Comparison of ENCODE assay signal across 20 cellular contexts in the genomic region with DNA sequence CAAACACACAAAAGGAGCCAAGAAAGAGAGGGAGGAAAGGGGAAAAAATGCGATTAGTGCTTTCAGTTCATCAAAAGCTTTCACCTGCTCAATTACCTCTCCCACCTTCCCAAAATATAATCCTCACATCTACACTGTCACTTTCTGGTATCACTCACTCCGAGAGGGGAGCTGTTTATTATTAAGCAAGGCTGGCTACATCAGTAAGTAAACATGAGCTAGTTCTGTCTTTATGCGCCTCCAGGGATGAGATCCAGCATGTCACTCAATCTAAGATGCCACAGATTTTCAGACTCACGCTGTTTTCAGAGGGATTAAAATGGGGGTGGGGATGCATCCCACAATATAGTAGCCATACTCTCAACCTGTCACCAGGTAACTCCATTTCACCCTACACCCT. TPM values are rescaled to one million over a fixed set of nuclear protein-coding genes. Genes with fewer than 3 reads are reported as not detected.
A peak's percentile ranks its signal among the peaks of the same experiment; 100 is the strongest.
DNase-seq lines count a peak whose midpoint lies in the region; ATAC-seq and TF ChIP-seq lines count a peak whose summit lies in the region.
"Had no signal": no experiment of that assay in that cellular context is flagged by ENCODE, and none has a peak within 500 bp of the region (broad histone marks: within the 10 kb centered on the region; RNA-seq: fewer than 3 reads in every experiment).

No MANE protein-coding gene starts in this region.

- H2BK20ac ChIP-seq in IMR-90 (ENCODE audit: low read depth, low read length), result peak overlapping the region; percentile 91

- peak overlapping the region; percentile 6 for H3K23ac ChIP-seq in IMR-90 (ENCODE audit: low read depth, low read length)

- H3K9me3 Mint-ChIP-seq in glutamatergic neuron (ENCODE audit: unreplicated experiment), result peaks cover 10% of the 10 kb centered on the region
- no peaks in the 10 kb centered on the region for H3K9me3 Mint-ChIP-seq in nephron
- H3K9me3 Mint-ChIP-seq: CD4-positive, alpha-beta T cell had no signal

- no peak overlapping the region for H3K9ac ChIP-seq in IMR-90 (ENCODE audit: low read depth, low read length)

- peak overlapping the region; percentile 66; the same call in 2 of the 3 replicates for H2BK15ac ChIP-seq in IMR-90 (ENCODE audit: low read depth, low read length)

- H3K18ac ChIP-seq in IMR-90 (ENCODE audit: low read depth, low read length), result peak overlapping the region; percentile 39

- H3K27ac ChIP-seq in IMR-90 (ENCODE audit: insufficient read depth, low read length) (peak overlapping the region; percentile 3; the same call in 1 of the 2 replicates), adrenal gland (peak overlapping the region in 1 of 5 donors; percentile 18)

- peaks cover 54% of the 10 kb centered on the region for H3K4me1 Mint-ChIP-seq in glutamatergic neuron (ENCODE audit: low read depth, unreplicated experiment)
- peaks cover 42% of the 10 kb centered on the region for H3K4me1 Mint-ChIP-seq in nephron

- H3K9me1 ChIP-seq in IMR-90 (ENCODE audit: insufficient read depth, low read length), result peaks cover 26% of the 10 kb centered on the region

- H3K36me3 Mint-ChIP-seq in glutamatergic neuron (ENCODE audit: unreplicated experiment) (peaks cover 4% of the 10 kb centered on the region), nephron (ENCODE audit: low read depth) (peaks cover 50% of the 10 kb centered on the region)

- WGBS in IMR-90 (ENCODE audit: extremely low coverage in 2 of 2, insufficient read length in 1 of 2), 2 experiments, result no CpG with 5 or more reads among the region's 4 CpGs
- WGBS in adrenal gland, 4 donors, result 76 to 88% (median 85%) methylated on average over 4 of the region's 4 CpGs

- intact Hi-C loops in IMR-90 (cut with micrococcal nuclease) (loop anchor here (2.0 kb wide), 1 partner anchor 76 kb away; no protein-coding TSS in a partner anchor), adrenal gland (cut with DNase I) (no loop called here)

- DNase-seq in BE2C (no peak), IMR-90 (no peak), glutamatergic neuron (no peak), adrenal gland (no peak), NCI-H1694 (lab: John Stamatoyannopoulos, UW) (no peak), NCI-H774 (lab: John Stamatoyannopoulos, UW) (no peak)
- DNase-seq in activated effector memory CD4-positive, alpha-beta T cell treated with Interleukin-2 at 50 U/mL for 16 hours, result no peak
- DNase-seq: ACHN; Calu3; CD4-positive, alpha-beta T cell; DMS53; KBM-7; NCI-H1436; NCI-H2107; NCI-H345; NCI-H526 treated with DMSO at 0.1 percent for 48 hours; NK-92 treated with Interleukin-12 subunit alpha and Interleukin-12 subunit beta, amount 100 ng/mL, for 24 hours; SHP77 treated with DMSO at 0.1 percent for 48 hours had no signal

- in situ Hi-C loops in IMR-90 (cut with MboI; ENCODE audit: low sequenced_read_pairs), result no loop called here

- no peak overlapping the region for H2AFZ ChIP-seq in IMR-90 (replicated peaks; ENCODE audit: low read length, poor library complexity)

- H3K4me3 Mint-ChIP-seq in glutamatergic neuron (ENCODE audit: unreplicated experiment) (peak overlapping the region; percentile 73), nephron (peak overlapping the region in 1 of 3 experiments; percentile 46)
- H3K4me3 Mint-ChIP-seq: CD4-positive, alpha-beta T cell had no signal

- peak overlapping the region; percentile 79; the same call in 1 of the 2 replicates for H3K56ac ChIP-seq in IMR-90 (ENCODE audit: extremely low read depth, insufficient read depth, low read length)

- H3K4ac ChIP-seq in IMR-90 (ENCODE audit: low read depth, low read length), result peak overlapping the region; percentile 11

- H3K9me3 ChIP-seq in BE2C (no peaks in the 10 kb centered on the region), IMR-90 (ENCODE audit: control insufficient read depth, insufficient read depth, low read length) (no peaks in the 10 kb centered on the region), adrenal gland (replicated peaks in 1 of 3) (no peaks in the 10 kb centered on the region)

- CTCF ChIA-PET in IMR-90 (lab: Yijun Ruan, JAX), result interaction anchor here (0.9 kb wide), 1 partner anchor 97 kb away, joined by 3 read pairs; no protein-coding TSS in a partner anchor

- H3K27me3 Mint-ChIP-seq in glutamatergic neuron (ENCODE audit: unreplicated experiment) (peaks cover 6% of the 10 kb centered on the region), nephron (ENCODE audit: low read depth) (no peaks in the 10 kb centered on the region)
- H3K27me3 Mint-ChIP-seq: CD4-positive, alpha-beta T cell had no signal

- ATAC-seq in IMR-90 (ENCODE audit: low read depth), result no peak
- ATAC-seq: HCT116 had no signal

- H4K8ac ChIP-seq in IMR-90 (ENCODE audit: low read depth in 2 of 2, low read length in 2 of 2), result peak overlapping the region in 1 of 2 experiments; percentile 61; a peak in 2 of 4 replicates

- peak overlapping the region; percentile 37 for H3K4me3 ChIP-seq in BE2C (ENCODE audit: low read depth, low read length)
- H3K4me3 ChIP-seq in IMR-90 (ENCODE audit: insufficient read depth, low read depth, low read length), result no peak overlapping the region
- H3K4me3 ChIP-seq in adrenal gland, result no peak overlapping the region

- H3K36me3 ChIP-seq in BE2C, result no peaks in the 10 kb centered on the region; the same call in 1 of the 2 replicates
- H3K36me3 ChIP-seq in IMR-90 (ENCODE audit: control insufficient read depth, insufficient read depth, low read length), result peaks cover 13% of the 10 kb centered on the region
- H3K36me3 ChIP-seq in adrenal gland (replicated peaks in 1 of 2), result no peaks in the 10 kb centered on the region

- H2AK9ac ChIP-seq in IMR-90 (replicated peaks; ENCODE audit: low read depth, low read length, poor library complexity), result no peak overlapping the region

- BruUV-seq in IMR-90 (replicated peaks; lab: Mats Ljungman, UMichigan), result no TSS peak

- H3K27me3 ChIP-seq in BE2C, result no peaks in the 10 kb centered on the region
- no peaks in the 10 kb centered on the region for H3K27me3 ChIP-seq in IMR-90 (ENCODE audit: control insufficient read depth, insufficient read depth, low read length)
- no peaks in the 10 kb centered on the region for H3K27me3 ChIP-seq in adrenal gland

- TF ChIP-seq POLR2A in IMR-90 (IDR thresholded peaks at IDR 0.05; ENCODE audit: low read depth, low read length), result no peak
- TF ChIP-seq POLR2A in adrenal gland (IDR thresholded peaks at IDR 0.05), result no peak

- POLR2A ChIA-PET in IMR-90 (lab: Charles Lee; ENCODE audit: unreplicated experiment), result no interaction called here

- TF ChIP-seq CTCF in BE2C (IDR thresholded peaks at IDR 0.05; ENCODE audit: low read depth, low read length) (no peak), IMR-90 (conservative IDR thresholded peaks at IDR 0.05; ENCODE audit: low read depth, low read length) (no peak), glutamatergic neuron (IDR thresholded peaks at IDR 0.05; ENCODE audit: partially characterized antibody, unreplicated experiment) (no peak), nephron (IDR thresholded peaks at IDR 0.05; ENCODE audit: unreplicated experiment in 3 of 3) (no peak), adrenal gland (IDR thresholded peaks at IDR 0.05) (no peak)

- H3K14ac ChIP-seq in IMR-90 (replicated peaks; ENCODE audit: low read depth, low read length), result peak overlapping the region; percentile 7

- H2BK5ac ChIP-seq in IMR-90 (ENCODE audit: low read depth, low read length, poor library complexity, severe bottlenecking), result peak overlapping the region; percentile 11

- dilution Hi-C loops in IMR-90 (cut with HindIII; ENCODE audit: low sequenced_read_pairs, unreplicated experiment), result no loop called here

- H3K4me1 ChIP-seq in BE2C (peaks cover 9% of the 10 kb centered on the region), IMR-90 (ENCODE audit: control insufficient read depth, insufficient read depth, low read length) (peaks cover 27% of the 10 kb centered on the region), adrenal gland (replicated peaks in 1 of 2) (peaks cover 0 to 9% of the 10 kb centered on the region in 2 donors)

- peak overlapping the region; percentile 35 for H2BK120ac ChIP-seq in IMR-90 (ENCODE audit: low read depth, low read length)

- H3K4me2 ChIP-seq in IMR-90 (ENCODE audit: low read depth, low read length), result peak overlapping the region; percentile 63

- H4K91ac ChIP-seq in IMR-90 (ENCODE audit: insufficient read depth, low read depth, low read length), result peak overlapping the region; percentile 74; the same call in 1 of the 2 replicates

- H3K27ac Mint-ChIP-seq in glutamatergic neuron (ENCODE audit: unreplicated experiment) (peak overlapping the region; percentile 88), nephron (peak overlapping the region in 2 of 3 experiments; percentile 12 to 13)
- H3K27ac Mint-ChIP-seq: CD4-positive, alpha-beta T cell had no signal

- peak overlapping the region; percentile 41 for H2AK5ac ChIP-seq in IMR-90 (ENCODE audit: low read depth, low read length)

- peak overlapping the region; percentile 15; the same call in 1 of the 2 replicates for H4K5ac ChIP-seq in IMR-90 (ENCODE audit: low read depth, low read length)

- peaks cover 10 to 55% of the 10 kb centered on the region in 2 experiments for H3K79me1 ChIP-seq in IMR-90 (ENCODE audit: low read depth in 1 of 2, low read length in 2 of 2)

- peaks cover 13% of the 10 kb centered on the region; the same call in 1 of the 2 replicates for H4K20me1 ChIP-seq in IMR-90 (ENCODE audit: insufficient read depth, low read length)

- TF ChIP-seq RAD21 in IMR-90 (IDR thresholded peaks at IDR 0.05; ENCODE audit: low read length), result no peak

TF ChIP-seq in IMR-90, 13 proteins besides CTCF, POLR2A, EP300 and RAD21 (continues in another document):
- TF ChIP-seq SMC3 (IDR thresholded peaks at IDR 0.05; ENCODE audit: low read depth, low read length) (no peak), CEBPB (IDR thresholded peaks at IDR 0.05; ENCODE audit: low read depth, low read length) (no peak), BHLHE40 (IDR thresholded peaks at IDR 0.05; ENCODE audit: low read depth, low read length) (no peak), MXI1 (IDR thresholded peaks at IDR 0.05; ENCODE audit: borderline replicate concordance, low read depth, low read length) (no peak), MAFK (IDR thresholded peaks at IDR 0.05; ENCODE audit: low read depth, low read length) (no peak), CHD1 (IDR thresholded peaks at IDR 0.05; ENCODE audit: low read depth, low read length) (no peak)

RNA-seq across cellular contexts. Expression of a gene that starts 54.9 kb away (rescaled TPM):
- polyA plus RNA-seq in BE2C (2012; ENCODE audit: insufficient read depth, insufficient read length, low read depth), result 41.7 TPM
- total RNA-seq in IMR-90 (2012; rRNA removed), result 36.0 and 40.3 TPM in 2 replicates
- polyA plus RNA-seq in IMR-90 (2012; rRNA removed), result 51.0 and 52.9 TPM in 2 replicates
- 34.1 and 43.9 TPM in 2 replicates for polyA plus RNA-seq in IMR-90 (2012; cell fraction: cytosol; rRNA removed)
- polyA plus RNA-seq in IMR-90 (2012; cell fraction: nucleus; rRNA removed; ENCODE audit: low replicate concordance), result 54.1 and 57.3 TPM in 2 replicates
- 345 TPM for total RNA-seq in glutamatergic neuron (ENCODE audit: unreplicated experiment)
- total RNA-seq in adrenal gland, result 10 to 100 TPM; 33.3 to 76.4 (median 50.1) TPM
- 10 to 100 TPM; 40.1 to 52.9 (median 43.7) TPM for polyA plus RNA-seq in adrenal gland
